Comparison of ENCODE assay signal across 1 cellular context in the genomic region with DNA sequence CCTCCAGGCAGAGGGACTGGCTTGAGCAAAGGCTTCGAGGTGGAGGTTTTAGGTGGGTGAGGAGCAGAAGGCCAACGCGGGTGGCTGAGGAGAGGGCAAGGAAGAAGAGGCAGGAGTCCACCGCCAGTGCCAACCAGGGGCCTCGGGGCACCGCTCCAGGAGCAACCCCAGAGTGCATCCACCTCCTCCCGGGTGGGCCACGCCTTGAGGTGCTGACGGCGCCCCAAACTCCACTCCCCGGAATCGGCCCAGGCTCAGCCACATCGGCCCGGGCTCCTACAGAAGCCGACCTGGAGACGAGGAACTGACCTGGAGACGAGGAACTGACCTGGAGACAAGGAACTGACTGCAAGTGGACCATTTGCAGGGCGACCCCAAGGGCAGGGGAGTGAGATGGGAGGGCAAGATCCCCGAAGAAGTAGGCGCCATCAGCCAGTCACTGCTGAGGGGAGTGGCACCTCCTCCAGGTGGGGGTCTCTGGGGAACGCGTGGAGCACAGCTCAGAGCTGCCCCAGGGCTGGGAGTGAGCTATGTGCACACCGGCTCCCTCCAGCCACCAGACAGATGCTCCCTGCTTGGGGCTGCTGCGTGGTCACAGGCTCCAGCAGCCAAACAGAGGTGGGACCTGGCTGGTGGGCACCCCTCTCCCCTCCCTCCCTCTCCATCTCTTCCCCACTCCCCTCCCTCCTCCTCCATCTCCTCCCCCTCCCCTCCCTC.
TF ChIP-seq lines count a peak whose summit lies in the region.

No MANE protein-coding gene starts in this region.

TF ChIP-seq in H1, 55 proteins besides CTCF, POLR2A, EP300 and RAD21:
- no peak for TF ChIP-seq NRF1 (IDR thresholded peaks at IDR 0.05; ENCODE audit: low read depth, low read length)
- TF ChIP-seq RNF2 (IDR thresholded peaks at IDR 0.05; ENCODE audit: borderline replicate concordance, low read depth, low read length, missing control alignments, poor library complexity, severe bottlenecking): no peak
- no peak for TF ChIP-seq KDM5A (IDR thresholded peaks at IDR 0.05; ENCODE audit: low read length)
- no peak for TF ChIP-seq TBP (IDR thresholded peaks at IDR 0.05; ENCODE audit: low read depth, low read length)
- TF ChIP-seq POU5F1 (IDR thresholded peaks at IDR 0.05; ENCODE audit: low read depth, low read length): no peak
- TF ChIP-seq PHF8 (conservative IDR thresholded peaks at IDR 0.05; ENCODE audit: low read depth, low read length): no peak
- TF ChIP-seq, protein P1, sequence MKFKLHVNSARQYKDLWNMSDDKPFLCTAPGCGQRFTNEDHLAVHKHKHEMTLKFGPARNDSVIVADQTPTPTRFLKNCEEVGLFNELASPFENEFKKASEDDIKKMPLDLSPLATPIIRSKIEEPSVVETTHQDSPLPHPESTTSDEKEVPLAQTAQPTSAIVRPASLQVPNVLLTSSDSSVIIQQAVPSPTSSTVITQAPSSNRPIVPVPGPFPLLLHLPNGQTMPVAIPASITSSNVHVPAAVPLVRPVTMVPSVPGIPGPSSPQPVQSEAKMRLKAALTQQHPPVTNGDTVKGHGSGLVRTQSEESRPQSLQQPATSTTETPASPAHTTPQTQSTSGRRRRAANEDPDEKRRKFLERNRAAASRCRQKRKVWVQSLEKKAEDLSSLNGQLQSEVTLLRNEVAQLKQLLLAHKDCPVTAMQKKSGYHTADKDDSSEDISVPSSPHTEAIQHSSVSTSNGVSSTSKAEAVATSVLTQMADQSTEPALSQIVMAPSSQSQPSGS (IDR thresholded peaks at IDR 0.05; ENCODE audit: low read length): no peak
- no peak for TF ChIP-seq TAF7 (optimal IDR thresholded peaks at IDR 0.05; ENCODE audit: borderline replicate concordance, low read depth, low read length)
- no peak for TF ChIP-seq SP1 (IDR thresholded peaks at IDR 0.05; ENCODE audit: low read depth, low read length)
- TF ChIP-seq RFX5 (IDR thresholded peaks at IDR 0.05; ENCODE audit: borderline replicate concordance, low read depth, low read length): no peak
- TF ChIP-seq EGR1 (IDR thresholded peaks at IDR 0.05; ENCODE audit: borderline replicate concordance, low read depth, low read length): no peak
- TF ChIP-seq JUN (IDR thresholded peaks at IDR 0.05; ENCODE audit: low read depth, low read length): no peak
- no peak for TF ChIP-seq SUZ12 (IDR thresholded peaks at IDR 0.05; ENCODE audit: low read length)
- TF ChIP-seq CBX8 (IDR thresholded peaks at IDR 0.05; ENCODE audit: borderline replicate concordance, low read depth, low read length): no peak
- no peak for TF ChIP-seq POLR2AphosphoS5 (IDR thresholded peaks at IDR 0.05; ENCODE audit: low read depth, low read length)
- no peak for TF ChIP-seq CEBPB (IDR thresholded peaks at IDR 0.05; ENCODE audit: low read depth, low read length)
- no peak for TF ChIP-seq RBBP5 (IDR thresholded peaks at IDR 0.05; ENCODE audit: borderline replicate concordance, low read depth, low read length)
